1 cellular context compared by ENCODE assay signal in the genomic region with DNA sequence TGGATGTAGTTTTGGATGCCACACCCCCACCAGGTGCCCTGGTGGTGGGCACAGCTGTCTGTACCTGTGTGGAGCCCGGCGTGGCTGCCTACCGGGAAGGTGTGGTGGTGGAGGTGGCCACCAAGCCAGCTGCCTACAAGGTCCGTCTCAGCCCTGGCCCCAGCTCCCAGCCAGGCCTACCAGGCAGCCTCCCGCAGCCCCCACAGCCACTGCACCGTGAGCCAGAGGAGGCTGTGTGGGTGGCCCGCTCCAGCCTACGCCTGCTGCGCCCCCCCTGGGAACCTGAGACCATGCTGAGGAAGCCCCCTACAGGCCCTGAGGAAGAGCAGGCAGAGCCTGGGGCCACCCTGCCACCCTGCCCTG.
A peak's percentile ranks its signal among the peaks of the same experiment; 100 is the strongest.
TF ChIP-seq lines count a peak whose summit lies in the region.

No MANE protein-coding gene starts in this region.

TF ChIP-seq in HepG2, 621 proteins besides CTCF, POLR2A, EP300 and RAD21:
- 0 out of 2 replicates have a peak, but pooled peaks have one; percentile 3 for TF ChIP-seq RBFOX2 (IDR thresholded peaks at IDR 0.05; ENCODE audit: low read depth, low read length)
- TF ChIP-seq, protein P1, sequence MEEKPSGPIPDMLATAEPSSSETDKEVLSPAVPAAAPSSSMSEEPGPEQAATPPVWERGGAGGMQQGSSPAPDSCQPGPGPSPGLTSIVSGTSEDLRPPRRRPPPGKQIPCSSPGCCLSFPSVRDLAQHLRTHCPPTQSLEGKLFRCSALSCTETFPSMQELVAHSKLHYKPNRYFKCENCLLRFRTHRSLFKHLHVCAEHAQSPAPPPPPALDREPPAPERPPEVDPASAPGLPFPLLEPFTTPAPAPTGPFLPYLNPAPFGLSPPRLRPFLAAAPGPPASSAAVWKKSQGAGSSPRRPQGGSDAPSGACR (CRISPR knock-in tag; IDR thresholded peaks at IDR 0.05), result no peak
